ENCODE assay signal across 21 cellular contexts in the genomic region with DNA sequence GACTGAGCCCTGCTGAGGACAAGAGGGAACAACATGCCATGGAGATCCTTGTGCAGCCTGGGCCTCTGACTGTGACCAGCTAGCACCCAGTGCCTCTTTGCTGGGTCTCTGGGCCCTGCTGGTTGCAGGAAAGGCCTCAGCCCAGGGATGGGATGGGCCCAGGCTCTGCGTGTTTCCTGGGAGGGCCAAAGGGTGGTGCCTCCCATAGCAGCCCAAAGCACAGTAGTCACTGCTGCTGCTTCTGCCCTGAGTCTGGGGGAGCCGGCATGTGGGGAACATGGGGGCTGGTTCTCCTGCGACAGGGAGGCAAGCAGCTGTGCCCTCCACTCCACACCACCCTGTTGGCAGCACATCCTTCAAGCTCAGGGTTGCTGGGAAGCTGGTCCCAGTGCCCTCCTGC. TPM values are rescaled to one million over a fixed set of nuclear protein-coding genes. Genes with fewer than 3 reads are reported as not detected.
DNase-seq lines count a peak whose midpoint lies in the region; ATAC-seq and TF ChIP-seq lines count a peak whose summit lies in the region.
"Had no signal": no experiment of that assay in that cellular context is flagged by ENCODE, and none has a peak within 500 bp of the region (broad histone marks: within the 10 kb centered on the region; RNA-seq: fewer than 3 reads in every experiment).

No MANE protein-coding gene starts in this region.

- H3K27ac ChIP-seq in liver (ENCODE audit: low read depth in 1 of 2, low read length in 2 of 2), result no peak overlapping the region
- no peak overlapping the region for H3K27ac ChIP-seq in right lobe of liver
- H3K27ac ChIP-seq in endodermal cell (ENCODE audit: low read depth, low read length), result no peak overlapping the region
- no peak overlapping the region for H3K27ac ChIP-seq in gastrocnemius medialis
- H3K27ac ChIP-seq: BLaER1 had no signal

- peaks cover 96% of the 10 kb centered on the region for H3K9me3 Mint-ChIP-seq in endodermal cell
- peaks cover 34% of the 10 kb centered on the region for H3K9me3 Mint-ChIP-seq in osteocyte (ENCODE audit: unreplicated experiment)

- H3K9me3 ChIP-seq in liver (ENCODE audit: control insufficient read depth in 4 of 4, low read length in 3 of 4) (peaks cover 38 to 89% (median 62%) of the 10 kb centered on the region in 4 donors), right lobe of liver (peaks cover 0 to 3% (median 0%) of the 10 kb centered on the region in 4 donors), endodermal cell (ENCODE audit: control insufficient read depth, low read length) (peaks cover 64% of the 10 kb centered on the region), gastrocnemius medialis (peaks cover 0 to 21% (median 5%) of the 10 kb centered on the region in 3 donors)

- H3K36me3 Mint-ChIP-seq in endodermal cell (ENCODE audit: low read depth) (peaks cover 5% of the 10 kb centered on the region), osteocyte (ENCODE audit: unreplicated experiment) (no peaks in the 10 kb centered on the region)
- H3K36me3 Mint-ChIP-seq: CD14-positive monocyte had no signal

- H3K27ac Mint-ChIP-seq in endodermal cell (no peak overlapping the region), osteocyte (ENCODE audit: unreplicated experiment) (no peak overlapping the region)
- H3K27ac Mint-ChIP-seq: CD4-positive, alpha-beta memory T cell; CD4-positive, CD25-positive, alpha-beta regulatory T cell; CD8-positive, alpha-beta memory T cell had no signal

- H3K4me1 Mint-ChIP-seq in endodermal cell, result no peaks in the 10 kb centered on the region
- H3K4me1 Mint-ChIP-seq in osteocyte (ENCODE audit: unreplicated experiment), result no peaks in the 10 kb centered on the region
- H3K4me1 Mint-ChIP-seq: CD14-positive monocyte; CD4-positive, alpha-beta memory T cell; CD4-positive, CD25-positive, alpha-beta regulatory T cell; CD8-positive, alpha-beta memory T cell had no signal

- H3K27me3 Mint-ChIP-seq in endodermal cell (ENCODE audit: insufficient read depth) (peaks cover 2% of the 10 kb centered on the region), osteocyte (ENCODE audit: unreplicated experiment) (no peaks in the 10 kb centered on the region)
- H3K27me3 Mint-ChIP-seq: CD4-positive, CD25-positive, alpha-beta regulatory T cell had no signal

- H3K36me3 ChIP-seq in liver (ENCODE audit: control insufficient read depth in 4 of 4, insufficient read depth in 3 of 4, low read depth in 1 of 4, low read length in 3 of 4) (no peaks in the 10 kb centered on the region), right lobe of liver (no peaks in the 10 kb centered on the region), endodermal cell (ENCODE audit: control insufficient read depth, insufficient read depth, low read length) (no peaks in the 10 kb centered on the region), gastrocnemius medialis (no peaks in the 10 kb centered on the region)
- H3K36me3 ChIP-seq: BE2C had no signal

- 79% methylated on average over 3 of the region's 3 CpGs for WGBS in liver
- WGBS in right lobe of liver (ENCODE audit: insufficient coverage, low coverage, low lambda C conversion rate, missing lambda C conversion rate), result no CpG with 5 or more reads among the region's 3 CpGs
- 46 to 65% methylated on average over 2 to 3 of the region's 3 CpGs for WGBS in endodermal cell (ENCODE audit: insufficient coverage in 1 of 2, insufficient read length in 1 of 2), 2 experiments

- ATAC-seq in right lobe of liver, result no peak
- no peak for ATAC-seq in gastrocnemius medialis
- ATAC-seq in GM18519 (IDR thresholded peaks at IDR 0.05; ENCODE audit: low FRiP score, unreplicated experiment), result no peak

- TF ChIP-seq RAD21 in liver (IDR thresholded peaks at IDR 0.05), result no peak

- H3K4me1 ChIP-seq in liver (ENCODE audit: control insufficient read depth in 4 of 4, insufficient read depth in 4 of 4, low read length in 3 of 4), result no peaks in the 10 kb centered on the region
- H3K4me1 ChIP-seq in right lobe of liver, result no peaks in the 10 kb centered on the region
- no peaks in the 10 kb centered on the region for H3K4me1 ChIP-seq in endodermal cell (ENCODE audit: control insufficient read depth, insufficient read depth, low read length)
- H3K4me1 ChIP-seq in gastrocnemius medialis, result no peaks in the 10 kb centered on the region
- H3K4me1 ChIP-seq: BE2C, BLaER1 had no signal

- no peak for TF ChIP-seq CTCF in liver (IDR thresholded peaks at IDR 0.05; ENCODE audit: low read depth, low read length, missing input control)
- no peak for TF ChIP-seq CTCF in right lobe of liver (IDR thresholded peaks at IDR 0.05)
- no peak for TF ChIP-seq CTCF in endodermal cell (conservative IDR thresholded peaks at IDR 0.05)
- TF ChIP-seq CTCF in osteocyte (IDR thresholded peaks at IDR 0.05), result no peak
- TF ChIP-seq CTCF in gastrocnemius medialis (IDR thresholded peaks at IDR 0.05 in 4 of 5, conservative IDR thresholded peaks at IDR 0.05 in 1 of 5), result no peak

- no peak for DNase-seq in right lobe of liver
- peak; percentile 18 for DNase-seq in endodermal cell
- peak; percentile 74 for DNase-seq in osteocyte (ENCODE audit: extremely low spot score, unreplicated experiment)
- DNase-seq in gastrocnemius medialis, result no peak
- no peak for DNase-seq in NCI-H526 (lab: John Stamatoyannopoulos, UW)
- DNase-seq: 8988T; ACHN; BE2C; C1 segment of cervical spinal cord; CD4-positive, CD25-positive, alpha-beta regulatory T cell; CD8-positive, alpha-beta memory T cell; COR-L47; DMS79 treated with DMSO at 0.1 percent for 48 hours; GF-D8 had no signal

- H3K27me3 ChIP-seq in liver (ENCODE audit: control insufficient read depth in 4 of 4, insufficient read depth in 4 of 4, low read length in 3 of 4) (no peaks in the 10 kb centered on the region), right lobe of liver (no peaks in the 10 kb centered on the region), endodermal cell (ENCODE audit: control insufficient read depth, insufficient read depth, low read length, poor library complexity, severe bottlenecking) (no peaks in the 10 kb centered on the region), gastrocnemius medialis (no peaks in the 10 kb centered on the region)
- H3K27me3 ChIP-seq: BE2C, BLaER1 had no signal

- H3K4me3 ChIP-seq in liver (ENCODE audit: low read depth in 1 of 3, low read length in 3 of 3) (peak overlapping the region in 2 of 3 donors; percentile 27 to 50), right lobe of liver (no peak overlapping the region), endodermal cell (ENCODE audit: low read length) (no peak overlapping the region), gastrocnemius medialis (no peak overlapping the region)
- H3K4me3 ChIP-seq: BLaER1 had no signal

- H3K4me3 Mint-ChIP-seq in endodermal cell, result no peak overlapping the region
- no peak overlapping the region for H3K4me3 Mint-ChIP-seq in osteocyte (ENCODE audit: unreplicated experiment)
- H3K4me3 Mint-ChIP-seq: CD14-positive monocyte; CD4-positive, alpha-beta memory T cell; CD4-positive, CD25-positive, alpha-beta regulatory T cell; CD8-positive, alpha-beta memory T cell had no signal

- H3K9ac ChIP-seq in liver (ENCODE audit: low read depth in 1 of 2, low read length in 2 of 2) (no peak overlapping the region), endodermal cell (ENCODE audit: extremely low read depth, low read length, poor library complexity, severe bottlenecking) (no peak overlapping the region)
- H3K9ac ChIP-seq: BLaER1 had no signal

- intact Hi-C loops in right lobe of liver (cut with DNase I), result no loop called here
- intact Hi-C loops in gastrocnemius medialis (cut with DNase I; ENCODE audit: low total_unique reads), result no loop called here

- TF ChIP-seq POLR2A in right lobe of liver (IDR thresholded peaks at IDR 0.05), result no peak
- TF ChIP-seq POLR2A in gastrocnemius medialis (IDR thresholded peaks at IDR 0.05), result no peak

- in situ Hi-C loops in gastrocnemius medialis (cut with MboI; ENCODE audit: low sequenced_read_pairs in 4 of 4), result no loop called here

TF ChIP-seq in liver, 16 proteins besides CTCF, POLR2A, EP300 and RAD21 (continues in another document):
- TF ChIP-seq JUND (IDR thresholded peaks at IDR 0.05), result no peak
- TF ChIP-seq YY1 (IDR thresholded peaks at IDR 0.05), result no peak
- TF ChIP-seq HNF4A (conservative IDR thresholded peaks at IDR 0.05), result no peak
- TF ChIP-seq SP1 (IDR thresholded peaks at IDR 0.05), result no peak
- TF ChIP-seq RXRA (IDR thresholded peaks at IDR 0.05), result no peak
- TF ChIP-seq, protein P1, sequence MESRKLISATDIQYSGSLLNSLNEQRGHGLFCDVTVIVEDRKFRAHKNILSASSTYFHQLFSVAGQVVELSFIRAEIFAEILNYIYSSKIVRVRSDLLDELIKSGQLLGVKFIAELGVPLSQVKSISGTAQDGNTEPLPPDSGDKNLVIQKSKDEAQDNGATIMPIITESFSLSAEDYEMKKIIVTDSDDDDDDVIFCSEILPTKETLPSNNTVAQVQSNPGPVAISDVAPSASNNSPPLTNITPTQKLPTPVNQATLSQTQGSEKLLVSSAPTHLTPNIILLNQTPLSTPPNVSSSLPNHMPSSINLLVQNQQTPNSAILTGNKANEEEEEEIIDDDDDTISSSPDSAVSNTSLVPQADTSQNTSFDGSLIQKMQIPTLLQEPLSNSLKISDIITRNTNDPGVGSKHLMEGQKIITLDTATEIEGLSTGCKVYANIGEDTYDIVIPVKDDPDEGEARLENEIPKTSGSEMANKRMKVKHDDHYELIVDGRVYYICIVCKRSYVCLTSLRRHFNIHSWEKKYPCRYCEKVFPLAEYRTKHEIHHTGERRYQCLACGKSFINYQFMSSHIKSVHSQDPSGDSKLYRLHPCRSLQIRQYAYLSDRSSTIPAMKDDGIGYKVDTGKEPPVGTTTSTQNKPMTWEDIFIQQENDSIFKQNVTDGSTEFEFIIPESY (IDR thresholded peaks at IDR 0.05), result no peak
- no peak for TF ChIP-seq EGR1 (IDR thresholded peaks at IDR 0.05; ENCODE audit: low read depth in 2 of 2)
- no peak for TF ChIP-seq NR2F2 (IDR thresholded peaks at IDR 0.05)
- no peak for TF ChIP-seq TAF1 (conservative IDR thresholded peaks at IDR 0.05)
- no peak for TF ChIP-seq HNF4G (IDR thresholded peaks at IDR 0.05)
- TF ChIP-seq, protein P2, sequence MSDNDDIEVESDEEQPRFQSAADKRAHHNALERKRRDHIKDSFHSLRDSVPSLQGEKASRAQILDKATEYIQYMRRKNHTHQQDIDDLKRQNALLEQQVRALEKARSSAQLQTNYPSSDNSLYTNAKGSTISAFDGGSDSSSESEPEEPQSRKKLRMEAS (IDR thresholded peaks at IDR 0.05), result no peak
- TF ChIP-seq FOXA2 (IDR thresholded peaks at IDR 0.05), result no peak

RNA-seq across cellular contexts. Expression of gene ANHX, which starts 18.5 kb away (rescaled TPM):
- not detected for total RNA-seq in liver
- polyA plus RNA-seq in liver, result not detected
- not detected for total RNA-seq in right lobe of liver
- total RNA-seq in endodermal cell, result not detected
- not detected for polyA plus RNA-seq in endodermal cell (2013, experiment 1 of 2)
- polyA plus RNA-seq in endodermal cell (2013, experiment 2 of 2), result not detected
- not detected in 2 replicates for total RNA-seq in osteocyte
- not detected for total RNA-seq in gastrocnemius medialis
- total RNA-seq: A673; CD4-positive, alpha-beta memory T cell; CD4-positive, CD25-positive, alpha-beta regulatory T cell; CD8-positive, alpha-beta memory T cell had no signal
- polyA plus RNA-seq: AG04450; CD14-positive monocyte; CD4-positive, alpha-beta memory T cell; CD4-positive, CD25-positive, alpha-beta regulatory T cell; CD8-positive, alpha-beta memory T cell had no signal

RNA-seq across cellular contexts. Expression of gene ZNF268, which starts 35.9 kb away (rescaled TPM):
- total RNA-seq in liver (10 to 100 TPM; 14.3 to 23.0 TPM), right lobe of liver (10 to 100 TPM in 4 of 6 experiments, 1 to 10 TPM in 2; 8.2 to 14.2 (median 10.7) TPM), endodermal cell (10 to 100 TPM; 26.4 to 39.5 TPM), osteocyte (19.1 and 25.0 TPM in 2 replicates), gastrocnemius medialis (1 to 10 TPM; 3.8 to 8.9 (median 4.3) TPM)
- 1 to 10 TPM; 4.8 to 7.1 TPM for polyA plus RNA-seq in liver
- polyA plus RNA-seq in endodermal cell (2013, experiment 1 of 2), result 22.4 TPM
- polyA plus RNA-seq in endodermal cell (2013, experiment 2 of 2), result 21.2 TPM

Comparison
In these comparisons a context has a peak if more than half of its experiments do, and no peak if none do; other contexts are left out.
1. H3K4me3 ChIP-seq: peak in liver (2 of 3); none in right lobe of liver (0 of 3), endodermal cell (single experiment) and gastrocnemius medialis (0 of 4).
2. DNase-seq: peak in endodermal cell (single experiment) and osteocyte (single experiment); none in right lobe of liver (0 of 3), gastrocnemius medialis (0 of 2) and NCI-H526 (0 of 2).